Comparison of ENCODE assay signal across 9 cellular contexts in the genomic region with DNA sequence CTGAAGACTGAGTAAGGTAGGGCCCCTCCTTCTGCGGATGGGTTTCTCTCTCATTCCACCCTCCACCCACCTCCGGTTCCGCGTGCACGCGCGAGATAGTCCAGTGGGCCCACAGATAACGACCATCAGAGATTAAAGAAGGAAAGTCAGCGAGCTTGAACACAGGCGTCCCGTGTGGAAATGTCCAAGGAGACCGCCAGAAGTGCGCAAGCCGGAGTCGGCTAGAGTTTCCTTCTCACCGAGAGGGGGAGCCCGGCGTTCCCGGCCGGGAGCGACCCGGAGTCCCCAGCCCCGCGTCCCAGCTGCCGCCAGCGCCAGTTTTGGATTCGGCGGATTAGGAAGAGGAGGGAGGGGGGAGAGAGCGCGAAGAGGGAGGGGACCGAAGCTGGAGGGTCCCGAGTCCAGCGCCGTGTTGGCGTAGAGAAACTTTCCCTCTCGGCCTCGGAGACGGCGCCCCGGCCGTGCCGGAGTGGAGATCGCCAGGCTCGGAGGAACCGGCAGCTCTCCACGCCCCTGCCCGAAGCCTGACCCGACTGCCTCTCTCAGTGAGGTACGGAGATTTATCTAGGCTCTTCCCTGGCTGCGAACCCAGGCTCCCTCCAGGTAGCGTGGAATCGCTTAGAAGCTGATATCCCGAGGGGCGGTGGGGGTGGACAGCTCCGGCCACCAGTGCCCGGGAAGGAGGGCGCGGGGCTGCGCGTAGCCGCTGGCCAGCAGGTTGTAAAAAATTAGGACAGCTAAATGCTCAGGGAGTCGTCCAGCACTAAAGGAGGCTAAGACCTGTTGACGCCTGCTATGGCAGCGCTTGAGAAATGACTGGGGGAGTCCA. TPM values are rescaled to one million over a fixed set of nuclear protein-coding genes. Genes with fewer than 3 reads are reported as not detected.
DNase-seq lines count a peak whose midpoint lies in the region; ATAC-seq and TF ChIP-seq lines count a peak whose summit lies in the region.
"Had no signal": no experiment of that assay in that cellular context is flagged by ENCODE, and none has a peak within 500 bp of the region (broad histone marks: within the 10 kb centered on the region; RNA-seq: fewer than 3 reads in every experiment).

A gene with protein sequence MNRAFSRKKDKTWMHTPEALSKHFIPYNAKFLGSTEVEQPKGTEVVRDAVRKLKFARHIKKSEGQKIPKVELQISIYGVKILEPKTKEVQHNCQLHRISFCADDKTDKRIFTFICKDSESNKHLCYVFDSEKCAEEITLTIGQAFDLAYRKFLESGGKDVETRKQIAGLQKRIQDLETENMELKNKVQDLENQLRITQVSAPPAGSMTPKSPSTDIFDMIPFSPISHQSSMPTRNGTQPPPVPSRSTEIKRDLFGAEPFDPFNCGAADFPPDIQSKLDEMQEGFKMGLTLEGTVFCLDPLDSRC (plus strand): TSS at position 258 of the 829 bp plus-strand sequence. CDS start 185,829 bp downstream, outside the sequence.

- H3K4me3 Mint-ChIP-seq in T-helper 1 cell treated with Interleukin-12 subunit alpha and Interleukin-12 subunit beta and Interleukin-4 antibody, amounts not matched to agents 30 μg/mL and 1 μg/mL, for 36 hours: peak within 1 kb of the TSS; percentile 56
- peak within 1 kb of the TSS; percentile 72 to 78 for H3K4me3 Mint-ChIP-seq in activated T-cell treated with anti-CD3 and anti-CD28 coated beads, Interleukin-2, amount 50 U/mL, for 72 hours
- H3K4me3 Mint-ChIP-seq: central memory CD8-positive, alpha-beta T cell had no signal

- H4K20me1 ChIP-seq in neural cell (ENCODE audit: insufficient read depth): no peaks in the 10 kb centered on the region

- peaks cover 26% of the 10 kb centered on the region for H3K79me2 ChIP-seq in neural cell (replicated peaks; ENCODE audit: insufficient read depth, low read length)

- peak within 1 kb of the TSS; percentile 84 for H3K4me3 ChIP-seq in neural cell (ENCODE audit: low read length)

- no peaks in the 10 kb centered on the region for H3K36me3 Mint-ChIP-seq in T-helper 1 cell treated with Interleukin-12 subunit alpha and Interleukin-12 subunit beta and Interleukin-4 antibody, amounts not matched to agents 30 μg/mL and 1 μg/mL, for 36 hours (ENCODE audit: low read depth)
- peaks cover 0 to 3% of the 10 kb centered on the region in 2 donors for H3K36me3 Mint-ChIP-seq in activated T-cell treated with anti-CD3 and anti-CD28 coated beads, Interleukin-2, amount 50 U/mL, for 72 hours (ENCODE audit: insufficient read depth in 2 of 2)

- H3K27ac Mint-ChIP-seq in T-helper 1 cell treated with Interleukin-12 subunit alpha and Interleukin-12 subunit beta and Interleukin-4 antibody, amounts not matched to agents 30 μg/mL and 1 μg/mL, for 36 hours: no peak within 1 kb of the TSS
- no peak within 1 kb of the TSS for H3K27ac Mint-ChIP-seq in activated T-cell treated with anti-CD3 and anti-CD28 coated beads, Interleukin-2, amount 50 U/mL, for 72 hours

- H3K9me2 ChIP-seq in neural cell (ENCODE audit: insufficient read depth, low read length): no peaks in the 10 kb centered on the region

- no peak for TF ChIP-seq EP300 in neural cell (conservative IDR thresholded peaks at IDR 0.05; ENCODE audit: poor library complexity, severe bottlenecking)

- peak within 1 kb of the TSS; percentile 52 for H3K9ac ChIP-seq in neural cell (ENCODE audit: low read length)

- H3K27me3 ChIP-seq in neural cell (ENCODE audit: insufficient read depth, low read depth, low read length): peaks cover 32% of the 10 kb centered on the region

- TF ChIP-seq CTCF in neural cell (IDR thresholded peaks at IDR 0.05; ENCODE audit: poor library complexity, severe bottlenecking): peak; percentile 80

- DNase-seq in T-helper 1 cell (no peak), NCI-H2081 (lab: John Stamatoyannopoulos, UW) (peak; percentile 69 to 76), foreskin melanocyte (peak; percentile 72), NOMO-1 (lab: John Stamatoyannopoulos, UW; ENCODE audit: unreplicated experiment in 2 of 2) (no peak)
- DNase-seq in activated T-cell treated with anti-CD3 and anti-CD28 coated beads, Interleukin-2, amount 50 U/mL, for 72 hours: peak; percentile 1 to 2

- H3K4me1 Mint-ChIP-seq in T-helper 1 cell treated with Interleukin-12 subunit alpha and Interleukin-12 subunit beta and Interleukin-4 antibody, amounts not matched to agents 30 μg/mL and 1 μg/mL, for 36 hours (ENCODE audit: low read depth): peaks cover 1% of the 10 kb centered on the region
- peaks cover 14% of the 10 kb centered on the region for H3K4me1 Mint-ChIP-seq in activated T-cell treated with anti-CD3 and anti-CD28 coated beads, Interleukin-2, amount 50 U/mL, for 72 hours (ENCODE audit: low read depth)
- H3K4me1 Mint-ChIP-seq: central memory CD8-positive, alpha-beta T cell had no signal

- H3K27ac ChIP-seq in neural cell (ENCODE audit: low read length): no peak within 1 kb of the TSS

- no peaks in the 10 kb centered on the region for H3K9me3 ChIP-seq in neural cell (ENCODE audit: low read length)

- peak; percentile 38 to 54 for ATAC-seq in activated T-cell treated with anti-CD3 and anti-CD28 coated beads, Interleukin-2, amount 50 U/mL, for 72 hours (replicated peaks in 1 of 2)
- no peak for ATAC-seq in HG02884 (IDR thresholded peaks at IDR 0.05; ENCODE audit: unreplicated experiment)

- peak; percentile 57 for TF ChIP-seq RAD21 in neural cell (conservative IDR thresholded peaks at IDR 0.05)

- H2AFZ ChIP-seq in neural cell (ENCODE audit: low read depth, low read length): peak within 1 kb of the TSS; percentile 62

- H3K9me3 Mint-ChIP-seq in T-helper 1 cell treated with Interleukin-12 subunit alpha and Interleukin-12 subunit beta and Interleukin-4 antibody, amounts not matched to agents 30 μg/mL and 1 μg/mL, for 36 hours: no peaks in the 10 kb centered on the region
- H3K9me3 Mint-ChIP-seq in activated T-cell treated with anti-CD3 and anti-CD28 coated beads, Interleukin-2, amount 50 U/mL, for 72 hours: no peaks in the 10 kb centered on the region
- H3K9me3 Mint-ChIP-seq: central memory CD8-positive, alpha-beta T cell had no signal

- no peaks in the 10 kb centered on the region for H3K36me3 ChIP-seq in neural cell (ENCODE audit: insufficient read depth, low read length)

- peaks cover 50% of the 10 kb centered on the region for H3K27me3 Mint-ChIP-seq in T-helper 1 cell treated with Interleukin-12 subunit alpha and Interleukin-12 subunit beta and Interleukin-4 antibody, amounts not matched to agents 30 μg/mL and 1 μg/mL, for 36 hours (ENCODE audit: low read depth)
- H3K27me3 Mint-ChIP-seq in activated T-cell treated with anti-CD3 and anti-CD28 coated beads, Interleukin-2, amount 50 U/mL, for 72 hours (ENCODE audit: low read depth): peaks cover 33% of the 10 kb centered on the region

- peaks cover 3% of the 10 kb centered on the region for H3F3A ChIP-seq in neural cell (ENCODE audit: insufficient read depth, low read length, poor library complexity, severe bottlenecking)

- H3K4me2 ChIP-seq in neural cell (ENCODE audit: low read length): peak within 1 kb of the TSS; percentile 83

TF ChIP-seq in neural cell, 6 proteins besides CTCF, POLR2A, EP300 and RAD21:
- no peak for TF ChIP-seq POLR2AphosphoS5 (IDR thresholded peaks at IDR 0.05)
- TF ChIP-seq SMC3 (conservative IDR thresholded peaks at IDR 0.05; ENCODE audit: poor library complexity): peak; percentile 61
- no peak for TF ChIP-seq TAF1 (IDR thresholded peaks at IDR 0.05; ENCODE audit: low read depth)
- no peak for TF ChIP-seq EZH2 (IDR thresholded peaks at IDR 0.05; ENCODE audit: borderline replicate concordance, insufficient read depth, low read length, poor library complexity, severe bottlenecking)
- TF ChIP-seq, protein P1, sequence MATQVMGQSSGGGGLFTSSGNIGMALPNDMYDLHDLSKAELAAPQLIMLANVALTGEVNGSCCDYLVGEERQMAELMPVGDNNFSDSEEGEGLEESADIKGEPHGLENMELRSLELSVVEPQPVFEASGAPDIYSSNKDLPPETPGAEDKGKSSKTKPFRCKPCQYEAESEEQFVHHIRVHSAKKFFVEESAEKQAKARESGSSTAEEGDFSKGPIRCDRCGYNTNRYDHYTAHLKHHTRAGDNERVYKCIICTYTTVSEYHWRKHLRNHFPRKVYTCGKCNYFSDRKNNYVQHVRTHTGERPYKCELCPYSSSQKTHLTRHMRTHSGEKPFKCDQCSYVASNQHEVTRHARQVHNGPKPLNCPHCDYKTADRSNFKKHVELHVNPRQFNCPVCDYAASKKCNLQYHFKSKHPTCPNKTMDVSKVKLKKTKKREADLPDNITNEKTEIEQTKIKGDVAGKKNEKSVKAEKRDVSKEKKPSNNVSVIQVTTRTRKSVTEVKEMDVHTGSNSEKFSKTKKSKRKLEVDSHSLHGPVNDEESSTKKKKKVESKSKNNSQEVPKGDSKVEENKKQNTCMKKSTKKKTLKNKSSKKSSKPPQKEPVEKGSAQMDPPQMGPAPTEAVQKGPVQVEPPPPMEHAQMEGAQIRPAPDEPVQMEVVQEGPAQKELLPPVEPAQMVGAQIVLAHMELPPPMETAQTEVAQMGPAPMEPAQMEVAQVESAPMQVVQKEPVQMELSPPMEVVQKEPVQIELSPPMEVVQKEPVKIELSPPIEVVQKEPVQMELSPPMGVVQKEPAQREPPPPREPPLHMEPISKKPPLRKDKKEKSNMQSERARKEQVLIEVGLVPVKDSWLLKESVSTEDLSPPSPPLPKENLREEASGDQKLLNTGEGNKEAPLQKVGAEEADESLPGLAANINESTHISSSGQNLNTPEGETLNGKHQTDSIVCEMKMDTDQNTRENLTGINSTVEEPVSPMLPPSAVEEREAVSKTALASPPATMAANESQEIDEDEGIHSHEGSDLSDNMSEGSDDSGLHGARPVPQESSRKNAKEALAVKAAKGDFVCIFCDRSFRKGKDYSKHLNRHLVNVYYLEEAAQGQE (IDR thresholded peaks at IDR 0.05; ENCODE audit: borderline replicate concordance): no peak
- peak; percentile 21 for TF ChIP-seq MXI1 (conservative IDR thresholded peaks at IDR 0.05; ENCODE audit: poor library complexity, severe bottlenecking)

RNA-seq across cellular contexts. Expression of the gene that starts here (rescaled TPM):
- not detected for total RNA-seq in activated T-cell treated with anti-CD3 and anti-CD28 coated beads, Interleukin-2, amount 50 U/mL, for 72 hours
- 4.9 and 10.2 TPM in 2 replicates for polyA plus RNA-seq in neural cell
- polyA minus RNA-seq in neural cell: 5.4 and 11.4 TPM in 2 replicates

Comparison
In these comparisons a context has a peak if more than half of its experiments do, and no peak if none do; other contexts are left out.
1. Peak in DNase-seq and ATAC-seq in activated T-cell treated with anti-CD3 and anti-CD28 coated beads, Interleukin-2, amount 50 U/mL, for 72 hours; RNA of the gene not detected or under 1 TPM.
2. DNase-seq: peak in NCI-H2081 (2 of 2) and foreskin melanocyte (single experiment); none in T-helper 1 cell (0 of 5) and NOMO-1 (0 of 2).